Comparison of ENCODE assay signal across 11 cellular contexts in the genomic region with DNA sequence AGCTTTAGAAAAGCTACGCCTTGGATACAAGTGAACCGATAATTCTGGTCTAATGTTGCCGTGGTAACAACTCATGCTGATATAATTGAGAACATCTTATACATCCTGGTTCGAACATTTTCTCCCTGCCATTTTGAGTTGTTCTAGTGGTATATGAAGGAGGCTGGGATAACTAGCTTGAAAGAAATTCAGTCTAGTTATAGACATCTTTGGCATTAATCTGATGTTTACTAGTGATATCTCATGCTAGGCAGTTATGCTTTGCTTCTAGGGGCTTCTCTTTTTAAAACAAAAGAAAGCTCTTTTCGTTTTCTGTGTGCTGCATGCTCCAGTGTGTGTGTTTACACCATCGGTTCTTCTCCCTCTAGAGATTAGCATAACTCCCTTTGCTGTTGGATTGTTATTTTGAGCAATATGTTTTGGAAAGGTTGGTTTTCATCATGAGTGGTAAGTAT.
DNase-seq lines count a peak whose midpoint lies in the region; ATAC-seq and TF ChIP-seq lines count a peak whose summit lies in the region.
"Had no signal": no experiment of that assay in that cellular context is flagged by ENCODE, and none has a peak within 500 bp of the region (broad histone marks: within the 10 kb centered on the region; RNA-seq: fewer than 3 reads in every experiment).

No MANE protein-coding gene starts in this region.

- H3K27ac Mint-ChIP-seq in activated naive CD8-positive, alpha-beta T cell treated with anti-CD3 and anti-CD28 coated beads, Interleukin-2, amount 50 U/mL, for 24 hours: peak overlapping the region; percentile 64
- H3K27ac Mint-ChIP-seq in nephron: peak overlapping the region in 2 of 3 experiments; percentile 15 to 32

- DNase-seq in SHP77 (lab: John Stamatoyannopoulos, UW) (peak; percentile 26 to 30), SHP77 treated with DMSO at 0.1 percent for 48 hours (lab: John Stamatoyannopoulos, UW) (no peak), NCI-H2081 (lab: John Stamatoyannopoulos, UW) (peak; percentile 64 to 85), NCI-H82 (lab: John Stamatoyannopoulos, UW) (no peak)
- DNase-seq in activated naive CD8-positive, alpha-beta T cell treated with anti-CD3 and anti-CD28 coated beads, Interleukin-2, amount 50 U/mL, for 24 hours: no peak
- DNase-seq: ACHN; activated CD4-positive, alpha-beta T cell treated with anti-CD3 and anti-CD28 coated beads for 48 hours; NCI-H345 had no signal

- no peaks in the 10 kb centered on the region for H3K27me3 Mint-ChIP-seq in activated naive CD8-positive, alpha-beta T cell treated with anti-CD3 and anti-CD28 coated beads, Interleukin-2, amount 50 U/mL, for 24 hours
- no peaks in the 10 kb centered on the region for H3K27me3 Mint-ChIP-seq in nephron (ENCODE audit: low read depth)

- peak; percentile 9 for ATAC-seq in activated naive CD8-positive, alpha-beta T cell treated with anti-CD3 and anti-CD28 coated beads, Interleukin-2, amount 50 U/mL, for 24 hours
- no peak for ATAC-seq in GM18868 (IDR thresholded peaks at IDR 0.05; ENCODE audit: unreplicated experiment)
- no peak for ATAC-seq in HG03442 (IDR thresholded peaks at IDR 0.05; ENCODE audit: unreplicated experiment)

- H3K36me3 Mint-ChIP-seq in activated naive CD8-positive, alpha-beta T cell treated with anti-CD3 and anti-CD28 coated beads, Interleukin-2, amount 50 U/mL, for 24 hours (ENCODE audit: low read depth): no peaks in the 10 kb centered on the region
- H3K36me3 Mint-ChIP-seq in nephron (ENCODE audit: low read depth): peaks cover 10% of the 10 kb centered on the region

- H3K4me3 Mint-ChIP-seq in activated naive CD8-positive, alpha-beta T cell treated with anti-CD3 and anti-CD28 coated beads, Interleukin-2, amount 50 U/mL, for 24 hours: peak overlapping the region; percentile 74
- peak overlapping the region in 1 of 3 experiments; percentile 66 for H3K4me3 Mint-ChIP-seq in nephron

- no peak for TF ChIP-seq CTCF in nephron (IDR thresholded peaks at IDR 0.05; ENCODE audit: unreplicated experiment in 3 of 3)

- peaks cover 80% of the 10 kb centered on the region for H3K4me1 Mint-ChIP-seq in activated naive CD8-positive, alpha-beta T cell treated with anti-CD3 and anti-CD28 coated beads, Interleukin-2, amount 50 U/mL, for 24 hours
- peaks cover 10% of the 10 kb centered on the region for H3K4me1 Mint-ChIP-seq in nephron

- no peaks in the 10 kb centered on the region for H3K9me3 Mint-ChIP-seq in activated naive CD8-positive, alpha-beta T cell treated with anti-CD3 and anti-CD28 coated beads, Interleukin-2, amount 50 U/mL, for 24 hours
- peaks cover 5% of the 10 kb centered on the region for H3K9me3 Mint-ChIP-seq in nephron

Comparison
In these comparisons a context has a peak if more than half of its experiments do, and no peak if none do; other contexts are left out.
1. DNase-seq: peak in SHP77 (2 of 2) and NCI-H2081 (2 of 2); none in SHP77 treated with DMSO at 0.1 percent for 48 hours (single experiment), activated naive CD8-positive, alpha-beta T cell treated with anti-CD3 and anti-CD28 coated beads, Interleukin-2, amount 50 U/mL, for 24 hours (single experiment) and NCI-H82 (single experiment).